ENCODE assay signal across 1 cellular context in genomic region chr10:96863922-96864543, GRCh38.
TF ChIP-seq lines count a peak whose summit lies in the region.

No MANE protein-coding gene starts in this region.

TF ChIP-seq in GM23338, 12 proteins besides CTCF, POLR2A, EP300 and RAD21 (continued from another document):
- TF ChIP-seq REST (IDR thresholded peaks at IDR 0.05; ENCODE audit: unreplicated experiment) = no peak
- no peak for TF ChIP-seq STAT1 (IDR thresholded peaks at IDR 0.05; ENCODE audit: unreplicated experiment)
- no peak for TF ChIP-seq NANOG (IDR thresholded peaks at IDR 0.05; ENCODE audit: borderline replicate concordance)
- no peak for TF ChIP-seq JUNB (IDR thresholded peaks at IDR 0.05; ENCODE audit: unreplicated experiment)
- no peak for TF ChIP-seq CREB1 (CRISPR knock-in tag; IDR thresholded peaks at IDR 0.05; ENCODE audit: low read depth)
- no peak for TF ChIP-seq ZNF114 (CRISPR knock-in tag; IDR thresholded peaks at IDR 0.05)
